Comparison of ENCODE assay signal across 1 cellular context in genomic region chr22:41301085-41302015, GRCh38.
A peak's percentile ranks its signal among the peaks of the same experiment; 100 is the strongest.
TF ChIP-seq lines count a peak whose summit lies in the region.

ZC3H7B (plus strand) TSS chr22:41301525; CDS start chr22:41320661, 19,136 bp downstream.

TF ChIP-seq in K562, 482 proteins besides CTCF, POLR2A, EP300 and RAD21 (continued from another document and continues in another):
- TF ChIP-seq ZNF3 (CRISPR knock-in tag; IDR thresholded peaks at IDR 0.05) (no peak), SNIP1 (IDR thresholded peaks at IDR 0.05; ENCODE audit: low read depth) (no peak), CBFA2T2 (conservative IDR thresholded peaks at IDR 0.05) (no peak), SMARCC2 (IDR thresholded peaks at IDR 0.05; ENCODE audit: low read depth) (no peak), TAF7 (tag; IDR thresholded peaks at IDR 0.05) (no peak), ZNF785 (CRISPR knock-in tag; IDR thresholded peaks at IDR 0.05) (no peak), MYBL2 (IDR thresholded peaks at IDR 0.05; ENCODE audit: low read depth) (no peak), MYBL2 (CRISPR knock-in tag; IDR thresholded peaks at IDR 0.05; ENCODE audit: borderline replicate concordance) (no peak), ZBTB2 (IDR thresholded peaks at IDR 0.05) (no peak), ZNF224 (CRISPR knock-in tag; IDR thresholded peaks at IDR 0.05) (no peak), ZNF609 (CRISPR knock-in tag; IDR thresholded peaks at IDR 0.05; ENCODE audit: borderline replicate concordance) (no peak), KDM1A (IDR thresholded peaks at IDR 0.05) (no peak), ATF2 (CRISPR knock-in tag; IDR thresholded peaks at IDR 0.05) (no peak), ZBTB40 (IDR thresholded peaks at IDR 0.05) (no peak), ZBTB40 (CRISPR knock-in tag; IDR thresholded peaks at IDR 0.05) (no peak), MITF (IDR thresholded peaks at IDR 0.05) (no peak), ARNT (IDR thresholded peaks at IDR 0.05) (no peak), KDM5B (IDR thresholded peaks at IDR 0.05; ENCODE audit: insufficient replicate concordance, low read depth, low read length) (peak; percentile 44), ZBTB7A (IDR thresholded peaks at IDR 0.05; ENCODE audit: borderline replicate concordance, control insufficient read depth, low read depth, low read length) (peak; percentile 88; the same call in 1 of the 2 replicates), XRCC4 (IDR thresholded peaks at IDR 0.05; ENCODE audit: extremely low read depth, insufficient read depth, insufficient read length) (no peak), PHF8 (IDR thresholded peaks at IDR 0.05; ENCODE audit: borderline replicate concordance, low read length) (peak; percentile 42; the same call in 1 of the 2 replicates), CUX1 (CRISPR knock-in tag; IDR thresholded peaks at IDR 0.05) (no peak), ADNP (tag; IDR thresholded peaks at IDR 0.05) (no peak), PATZ1 (CRISPR knock-in tag; IDR thresholded peaks at IDR 0.05; ENCODE audit: borderline replicate concordance) (no peak), DNMT1 (IDR thresholded peaks at IDR 0.05) (no peak), GTF2B (IDR thresholded peaks at IDR 0.05; ENCODE audit: extremely low read depth, insufficient read length) (no peak), NCOR1 (IDR thresholded peaks at IDR 0.05) (no peak), MAFG (tag; conservative IDR thresholded peaks at IDR 0.05) (no peak), GABPB1 (CRISPR knock-in tag; IDR thresholded peaks at IDR 0.05) (peak; percentile 51; the same call in 1 of the 2 replicates)
